ENCODE assay signal across 9 cellular contexts in the genomic region with DNA sequence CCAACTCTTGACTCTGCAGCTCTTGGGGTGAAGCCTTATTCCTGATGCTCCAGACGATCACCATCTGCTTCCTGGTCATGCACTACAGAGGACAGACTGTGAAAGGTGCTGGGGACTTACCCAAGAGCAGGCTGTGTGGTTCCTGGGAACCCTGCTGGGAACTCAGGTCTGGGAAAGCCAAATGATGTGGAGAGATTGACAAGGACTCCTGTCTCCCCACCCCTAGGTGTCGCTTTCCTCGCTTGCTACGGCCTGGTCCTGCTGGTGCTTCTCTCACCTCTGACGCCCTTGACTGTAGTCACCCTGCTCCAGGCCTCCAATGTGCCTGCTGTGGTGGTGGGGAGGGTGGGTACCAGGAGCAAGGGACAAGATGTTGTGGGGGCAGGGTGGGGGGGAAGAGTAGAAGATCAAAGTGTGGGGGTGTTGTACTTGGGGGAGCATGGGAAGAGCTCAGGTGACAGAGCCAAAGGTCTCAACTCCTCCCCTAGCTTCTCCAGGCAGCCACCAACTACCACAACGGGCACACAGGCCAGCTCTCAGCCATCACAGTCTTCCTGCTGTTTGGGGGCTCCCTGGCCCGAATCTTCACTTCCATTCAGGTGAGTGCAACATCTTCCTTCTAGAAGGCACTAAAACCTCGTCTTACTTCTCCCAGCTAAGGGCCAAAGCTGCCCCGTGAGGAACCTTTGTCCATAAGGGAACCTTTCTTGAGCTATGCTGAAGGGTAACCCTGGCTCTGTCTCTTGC. TPM values are rescaled to one million over a fixed set of nuclear protein-coding genes. Genes with fewer than 3 reads are reported as not detected.
DNase-seq lines count a peak whose midpoint lies in the region; ATAC-seq and TF ChIP-seq lines count a peak whose summit lies in the region.
"Had no signal": no experiment of that assay in that cellular context is flagged by ENCODE, and none has a peak within 500 bp of the region (broad histone marks: within the 10 kb centered on the region; RNA-seq: fewer than 3 reads in every experiment).

No MANE protein-coding gene starts in this region.

- DNase-seq in left lobe of liver (ENCODE audit: low spot score) (no peak), DMS79 (lab: John Stamatoyannopoulos, UW) (no peak), MV-4-11 (lab: John Stamatoyannopoulos, UW) (no peak), lower leg skin (ENCODE audit: low spot score in 2 of 2) (no peak)

- POLR2A ChIA-PET in HEK293 (lab: Yijun Ruan, JAX): interaction anchor here (2.1 to 5.5 kb wide), 3 partner anchors 14 to 100 kb away, joined by 12 to 98 read pairs (median 93); partner anchors contain the start of genes FXR2, TP53 and WRAP53

- H3K4me3 ChIP-seq in BLaER1: no peak overlapping the region
- no peak overlapping the region for H3K4me3 ChIP-seq in HEK293 (ENCODE audit: low read depth, low read length)
- no peak overlapping the region for H3K4me3 ChIP-seq in lower leg skin (ENCODE audit: low read depth, poor library complexity, severe bottlenecking)

- no peak for ATAC-seq in activated T-helper 17 cell treated with anti-CD3 and anti-CD28 coated beads, Interleukin-2, amount 50 U/mL, for 72 hours (replicated peaks)
- peak; percentile 7 for ATAC-seq in left lobe of liver
- no peak for ATAC-seq in HG03097 (IDR thresholded peaks at IDR 0.05; ENCODE audit: low FRiP score, unreplicated experiment)

- H3K27me3 Mint-ChIP-seq in activated T-helper 17 cell treated with anti-CD3 and anti-CD28 coated beads, Interleukin-2, amount 50 U/mL, for 72 hours: no peaks in the 10 kb centered on the region

- H3K27ac Mint-ChIP-seq in activated T-helper 17 cell treated with anti-CD3 and anti-CD28 coated beads, Interleukin-2, amount 50 U/mL, for 72 hours: peak overlapping the region; percentile 43

- intact Hi-C loops in lower leg skin (cut with DNase I; ENCODE audit: low total_unique reads): no loop called here

- no peaks in the 10 kb centered on the region for H3K27me3 ChIP-seq in BLaER1

- H3K36me3 ChIP-seq in BLaER1: peaks cover 53% of the 10 kb centered on the region
- peaks cover 8 to 68% of the 10 kb centered on the region in 2 experiments; a peak in 2 of 3 replicates for H3K36me3 ChIP-seq in HEK293 (ENCODE audit: control insufficient read depth in 2 of 2, insufficient read depth in 1 of 2, low read length in 2 of 2)

- CTCF ChIA-PET in HEK293 (lab: Yijun Ruan, JAX): interaction anchor here (0.6 to 2.7 kb wide), 14 partner anchors 8 to 163 kb away, joined by 3 to 15 read pairs (median 3); partner anchors contain the start of genes SAT2, SHBG, TP53 and WRAP53

- TF ChIP-seq CTCF in HEK293 (tag by site-specific recombination; IDR thresholded peaks at IDR 0.05) (peak; percentile 74), lower leg skin (IDR thresholded peaks at IDR 0.05) (no peak)

- peak overlapping the region; percentile 26 for H3K9ac ChIP-seq in BLaER1

- no peak overlapping the region for H3K4me3 Mint-ChIP-seq in activated T-helper 17 cell treated with anti-CD3 and anti-CD28 coated beads, Interleukin-2, amount 50 U/mL, for 72 hours

- H3K36me3 Mint-ChIP-seq in activated T-helper 17 cell treated with anti-CD3 and anti-CD28 coated beads, Interleukin-2, amount 50 U/mL, for 72 hours (ENCODE audit: low read depth): peaks cover 61% of the 10 kb centered on the region

- peak overlapping the region; percentile 28; the same call in 1 of the 2 replicates for H3K27ac ChIP-seq in BLaER1
- H3K27ac ChIP-seq in HEK293 (ENCODE audit: extremely low read depth, low read depth, low read length): no peak overlapping the region

- H3K4me2 ChIP-seq in BLaER1: peak overlapping the region; percentile 25; the same call in 1 of the 2 replicates

- peaks cover 51% of the 10 kb centered on the region for H3K4me1 ChIP-seq in BLaER1
- peaks cover 8% of the 10 kb centered on the region; the same call in 1 of the 2 replicates for H3K4me1 ChIP-seq in HEK293 (ENCODE audit: control insufficient read depth, insufficient read depth, low read length)

- peaks cover 8% of the 10 kb centered on the region for H3K4me1 Mint-ChIP-seq in activated T-helper 17 cell treated with anti-CD3 and anti-CD28 coated beads, Interleukin-2, amount 50 U/mL, for 72 hours

- H3K9me3 ChIP-seq in BLaER1: no peaks in the 10 kb centered on the region
- no peaks in the 10 kb centered on the region for H3K9me3 ChIP-seq in HEK293 (ENCODE audit: control insufficient read depth, insufficient read depth, low read depth, low read length)

- TF ChIP-seq POLR2A in lower leg skin (IDR thresholded peaks at IDR 0.05): no peak

- H3K9me3 Mint-ChIP-seq in activated T-helper 17 cell treated with anti-CD3 and anti-CD28 coated beads, Interleukin-2, amount 50 U/mL, for 72 hours: no peaks in the 10 kb centered on the region

- peaks cover 13% of the 10 kb centered on the region; the same call in 1 of the 2 replicates for H4K20me1 ChIP-seq in BLaER1

- WGBS in lower leg skin, 2 donors: 50 to 65% methylated on average over 9 of the region's 9 CpGs

TF ChIP-seq in HEK293, 187 proteins besides CTCF, POLR2A, EP300 and RAD21 (continues in another document):
- no peak for TF ChIP-seq ZFP41 (tag by site-specific recombination; IDR thresholded peaks at IDR 0.05; ENCODE audit: borderline replicate concordance)
- TF ChIP-seq PRDM1 (tag by site-specific recombination; IDR thresholded peaks at IDR 0.05): peak; percentile 70; the same call in 1 of the 2 replicates
- 0 out of 2 replicates have a peak, but pooled peaks have one; percentile 33 for TF ChIP-seq ZFP69B (tag by site-specific recombination; IDR thresholded peaks at IDR 0.05)
- TF ChIP-seq ZSCAN30 (tag by site-specific recombination; IDR thresholded peaks at IDR 0.05): no peak
- no peak for TF ChIP-seq ZNF521 (tag by site-specific recombination; IDR thresholded peaks at IDR 0.05)
- TF ChIP-seq ZFP37 (tag by site-specific recombination; IDR thresholded peaks at IDR 0.05): peak; percentile 63; the same call in 1 of the 2 replicates
- TF ChIP-seq ZIC2 (tag by site-specific recombination; IDR thresholded peaks at IDR 0.05): peak; percentile 42; the same call in 1 of the 2 replicates
- TF ChIP-seq ZNF274 (IDR thresholded peaks at IDR 0.05; ENCODE audit: low read length): no peak
- no peak for TF ChIP-seq ZNF274 (tag by site-specific recombination; IDR thresholded peaks at IDR 0.05; ENCODE audit: borderline replicate concordance)
- TF ChIP-seq PBX3 (CRISPR knock-in tag; IDR thresholded peaks at IDR 0.05): no peak
- TF ChIP-seq ZNF394 (tag by site-specific recombination; IDR thresholded peaks at IDR 0.05; ENCODE audit: borderline replicate concordance): peak; percentile 36; the same call in 1 of the 2 replicates
- TF ChIP-seq KLF1 (tag by site-specific recombination; IDR thresholded peaks at IDR 0.05): no peak
- TF ChIP-seq IKZF3 (tag by site-specific recombination; IDR thresholded peaks at IDR 0.05): peak; percentile 80
- 0 out of 2 replicates have a peak, but pooled peaks have one; percentile 20 for TF ChIP-seq ZNF2 (tag by site-specific recombination; IDR thresholded peaks at IDR 0.05)
- 0 out of 2 replicates have a peak, but pooled peaks have one; percentile 29 for TF ChIP-seq ZNF600 (tag by site-specific recombination; IDR thresholded peaks at IDR 0.05)
- TF ChIP-seq ZNF24 (tag by site-specific recombination; IDR thresholded peaks at IDR 0.05): 0 out of 2 replicates have a peak, but pooled peaks have one; percentile 33
- no peak; the same call in 1 of the 2 replicates for TF ChIP-seq PATZ1 (tag by site-specific recombination; IDR thresholded peaks at IDR 0.05)

RNA-seq across cellular contexts. Expression of gene SOX15, which starts 3.0 kb away (rescaled TPM):
- under 1 TPM in 1 of 2 donors, not detected in 1; 0.90 TPM for total RNA-seq in activated T-helper 17 cell treated with anti-CD3 and anti-CD28 coated beads, Interleukin-2, amount 50 U/mL, for 72 hours
- 0.20 TPM for total RNA-seq in left lobe of liver
- total RNA-seq in lower leg skin: 100 to 1,000 TPM in 1 of 4 donors, 10 to 100 TPM in 3; 61.9 to 106 (median 77.8) TPM
- total RNA-seq: glomerular endothelial cell had no signal

RNA-seq across cellular contexts. Expression of gene MPDU1, which starts 3.2 kb away (rescaled TPM):
- 10 to 100 TPM; 58.3 to 96.4 TPM for total RNA-seq in activated T-helper 17 cell treated with anti-CD3 and anti-CD28 coated beads, Interleukin-2, amount 50 U/mL, for 72 hours
- 49.4 TPM for total RNA-seq in left lobe of liver
- total RNA-seq in lower leg skin: 10 to 100 TPM; 30.4 to 97.7 (median 74.4) TPM

RNA-seq across cellular contexts. Expression of gene CD68, which starts 7.4 kb away (rescaled TPM):
- total RNA-seq in activated T-helper 17 cell treated with anti-CD3 and anti-CD28 coated beads, Interleukin-2, amount 50 U/mL, for 72 hours: 10 to 100 TPM; 17.5 to 51.8 TPM
- total RNA-seq in left lobe of liver: 44.2 TPM
- total RNA-seq in lower leg skin: 10 to 100 TPM; 14.2 to 26.9 (median 16.2) TPM

RNA-seq across cellular contexts. Expression of gene SENP3, which starts 25.1 kb away (rescaled TPM):
- 10 to 100 TPM; 28.9 to 59.3 TPM for total RNA-seq in activated T-helper 17 cell treated with anti-CD3 and anti-CD28 coated beads, Interleukin-2, amount 50 U/mL, for 72 hours
- total RNA-seq in left lobe of liver (14.1 TPM), lower leg skin (10 to 100 TPM; 39.5 to 53.0 (median 48.7) TPM)

RNA-seq across cellular contexts. Expression of gene FXR2, which starts 27.9 kb away (rescaled TPM):
- 10 to 100 TPM; 34.4 to 37.0 TPM for total RNA-seq in activated T-helper 17 cell treated with anti-CD3 and anti-CD28 coated beads, Interleukin-2, amount 50 U/mL, for 72 hours
- total RNA-seq in left lobe of liver: 19.0 TPM
- 10 to 100 TPM; 32.1 to 35.7 (median 33.9) TPM for total RNA-seq in lower leg skin

Comparison
In these comparisons a context has a peak if more than half of its experiments do, and no peak if none do; other contexts are left out.
1. RNA of gene SOX15, which starts 3.0 kb away (total RNA-seq): 61.9 to 106 TPM in lower leg skin; 0.90 TPM in activated T-helper 17 cell treated with anti-CD3 and anti-CD28 coated beads, Interleukin-2, amount 50 U/mL, for 72 hours and 0.20 TPM in left lobe of liver (single experiment); every median in the first group is over 10 times any median in the second.